In the genomic region with DNA sequence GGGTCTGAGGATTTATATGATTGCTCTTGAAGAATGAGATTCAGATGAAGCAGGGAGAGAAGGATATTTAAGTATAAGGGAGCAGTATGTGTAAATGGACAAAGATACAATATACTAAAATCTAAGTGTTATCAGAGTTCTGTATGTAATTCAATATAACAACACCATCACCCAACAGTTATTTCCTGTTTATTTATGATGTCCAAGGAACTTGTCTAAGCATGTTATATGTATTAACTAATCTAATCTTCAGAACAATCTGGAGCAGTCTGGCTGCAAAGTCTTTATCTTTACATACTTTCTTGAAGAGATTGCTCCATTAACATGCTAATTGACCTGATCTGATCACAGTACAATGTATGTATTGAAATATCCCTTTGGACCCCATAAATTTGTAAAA, we compare ENCODE assay signal across 23 cellular contexts.
"Had no signal": no experiment of that assay in that cellular context is flagged by ENCODE, and none has a peak within 500 bp of the region (broad histone marks: within the 10 kb centered on the region; RNA-seq: fewer than 3 reads in every experiment).

No MANE protein-coding gene starts in this region.

- H3K4me3 Mint-ChIP-seq: IgD-negative memory B cell had no signal

- DNase-seq: Kasumi-1, MM.1S, NCI-H1092 treated with DMSO at 0.1 percent for 48 hours, NCI-H1436, NCI-H187, NCI-H2029, NCI-H2081 treated with DMSO at 0.1 percent for 48 hours, NCI-H2171, NCI-H226, NCI-H446, NCI-H510A, NCI-H524 treated with DMSO at 0.1 percent for 48 hours, NCI-H69, NCI-H774, RPMI8226, SHP77, SK-N-SH, SW 1271 had no signal

- H3K27ac Mint-ChIP-seq: IgD-negative memory B cell had no signal

- FAIRE-seq: HTR-8/SVneo, K562, RCC 7860 had no signal

- H3K4me2 ChIP-seq: KMS-11, SK-N-SH had no signal

- H3K9me3 ChIP-seq: SK-N-SH had no signal

- H3K9ac ChIP-seq: KMS-11, SK-N-SH had no signal

- H3K27ac ChIP-seq: KMS-11 had no signal

- H3K4me3 ChIP-seq: K562 had no signal
